ENCODE assay signal across 1 cellular context in the genomic region with DNA sequence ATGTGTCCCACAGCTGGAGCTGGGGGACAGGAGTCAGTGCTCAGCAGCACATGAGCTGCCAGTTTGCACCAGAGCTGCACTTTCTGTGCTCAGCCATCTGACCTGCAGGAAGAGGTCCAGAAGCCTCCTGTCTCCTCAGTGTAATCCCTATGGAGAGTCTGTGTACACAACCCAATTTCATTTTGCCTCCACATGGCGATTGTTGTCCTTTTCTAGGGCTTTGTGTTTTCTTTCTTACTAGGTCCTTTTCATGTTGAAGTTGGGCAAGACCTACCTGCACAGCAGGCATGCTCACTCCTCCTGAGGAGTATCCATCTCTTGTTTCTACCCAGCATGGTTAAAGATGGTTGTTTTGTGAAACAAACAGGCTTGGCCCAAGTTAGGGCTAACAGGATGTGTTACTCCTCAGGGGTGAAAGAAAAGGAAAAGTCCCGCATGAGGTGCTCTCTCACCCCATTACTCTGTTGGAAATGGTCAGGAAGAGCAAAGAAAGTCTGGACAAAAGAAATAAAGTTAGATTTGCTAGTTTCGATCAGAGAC.
TF ChIP-seq lines count a peak whose summit lies in the region.

No MANE protein-coding gene starts in this region.

TF ChIP-seq in WTC11, 78 proteins besides CTCF, POLR2A, EP300 and RAD21 (continued from another document):
- TF ChIP-seq, protein P1, sequence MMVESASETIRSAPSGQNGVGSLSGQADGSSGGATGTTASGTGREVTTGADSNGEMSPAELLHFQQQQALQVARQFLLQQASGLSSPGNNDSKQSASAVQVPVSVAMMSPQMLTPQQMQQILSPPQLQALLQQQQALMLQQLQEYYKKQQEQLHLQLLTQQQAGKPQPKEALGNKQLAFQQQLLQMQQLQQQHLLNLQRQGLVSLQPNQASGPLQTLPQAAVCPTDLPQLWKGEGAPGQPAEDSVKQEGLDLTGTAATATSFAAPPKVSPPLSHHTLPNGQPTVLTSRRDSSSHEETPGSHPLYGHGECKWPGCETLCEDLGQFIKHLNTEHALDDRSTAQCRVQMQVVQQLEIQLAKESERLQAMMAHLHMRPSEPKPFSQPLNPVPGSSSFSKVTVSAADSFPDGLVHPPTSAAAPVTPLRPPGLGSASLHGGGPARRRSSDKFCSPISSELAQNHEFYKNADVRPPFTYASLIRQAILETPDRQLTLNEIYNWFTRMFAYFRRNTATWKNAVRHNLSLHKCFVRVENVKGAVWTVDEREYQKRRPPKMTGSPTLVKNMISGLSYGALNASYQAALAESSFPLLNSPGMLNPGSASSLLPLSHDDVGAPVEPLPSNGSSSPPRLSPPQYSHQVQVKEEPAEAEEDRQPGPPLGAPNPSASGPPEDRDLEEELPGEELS (CRISPR knock-in tag; IDR thresholded peaks at IDR 0.05), result no peak
- TF ChIP-seq, protein P2, sequence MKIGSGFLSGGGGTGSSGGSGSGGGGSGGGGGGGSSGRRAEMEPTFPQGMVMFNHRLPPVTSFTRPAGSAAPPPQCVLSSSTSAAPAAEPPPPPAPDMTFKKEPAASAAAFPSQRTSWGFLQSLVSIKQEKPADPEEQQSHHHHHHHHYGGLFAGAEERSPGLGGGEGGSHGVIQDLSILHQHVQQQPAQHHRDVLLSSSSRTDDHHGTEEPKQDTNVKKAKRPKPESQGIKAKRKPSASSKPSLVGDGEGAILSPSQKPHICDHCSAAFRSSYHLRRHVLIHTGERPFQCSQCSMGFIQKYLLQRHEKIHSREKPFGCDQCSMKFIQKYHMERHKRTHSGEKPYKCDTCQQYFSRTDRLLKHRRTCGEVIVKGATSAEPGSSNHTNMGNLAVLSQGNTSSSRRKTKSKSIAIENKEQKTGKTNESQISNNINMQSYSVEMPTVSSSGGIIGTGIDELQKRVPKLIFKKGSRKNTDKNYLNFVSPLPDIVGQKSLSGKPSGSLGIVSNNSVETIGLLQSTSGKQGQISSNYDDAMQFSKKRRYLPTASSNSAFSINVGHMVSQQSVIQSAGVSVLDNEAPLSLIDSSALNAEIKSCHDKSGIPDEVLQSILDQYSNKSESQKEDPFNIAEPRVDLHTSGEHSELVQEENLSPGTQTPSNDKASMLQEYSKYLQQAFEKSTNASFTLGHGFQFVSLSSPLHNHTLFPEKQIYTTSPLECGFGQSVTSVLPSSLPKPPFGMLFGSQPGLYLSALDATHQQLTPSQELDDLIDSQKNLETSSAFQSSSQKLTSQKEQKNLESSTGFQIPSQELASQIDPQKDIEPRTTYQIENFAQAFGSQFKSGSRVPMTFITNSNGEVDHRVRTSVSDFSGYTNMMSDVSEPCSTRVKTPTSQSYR (CRISPR knock-in tag; IDR thresholded peaks at IDR 0.05), result no peak
- TF ChIP-seq FOXK1 (CRISPR knock-in tag; IDR thresholded peaks at IDR 0.05) (no peak), GRHL2 (CRISPR knock-in tag; IDR thresholded peaks at IDR 0.05; ENCODE audit: insufficient replicate concordance, severe bottlenecking) (no peak), RELA (CRISPR knock-in tag; IDR thresholded peaks at IDR 0.05; ENCODE audit: borderline replicate concordance) (no peak), OVOL2 (CRISPR knock-in tag; IDR thresholded peaks at IDR 0.05; ENCODE audit: borderline replicate concordance) (no peak), EMX1 (CRISPR knock-in tag; IDR thresholded peaks at IDR 0.05) (no peak)
